In the genomic region with DNA sequence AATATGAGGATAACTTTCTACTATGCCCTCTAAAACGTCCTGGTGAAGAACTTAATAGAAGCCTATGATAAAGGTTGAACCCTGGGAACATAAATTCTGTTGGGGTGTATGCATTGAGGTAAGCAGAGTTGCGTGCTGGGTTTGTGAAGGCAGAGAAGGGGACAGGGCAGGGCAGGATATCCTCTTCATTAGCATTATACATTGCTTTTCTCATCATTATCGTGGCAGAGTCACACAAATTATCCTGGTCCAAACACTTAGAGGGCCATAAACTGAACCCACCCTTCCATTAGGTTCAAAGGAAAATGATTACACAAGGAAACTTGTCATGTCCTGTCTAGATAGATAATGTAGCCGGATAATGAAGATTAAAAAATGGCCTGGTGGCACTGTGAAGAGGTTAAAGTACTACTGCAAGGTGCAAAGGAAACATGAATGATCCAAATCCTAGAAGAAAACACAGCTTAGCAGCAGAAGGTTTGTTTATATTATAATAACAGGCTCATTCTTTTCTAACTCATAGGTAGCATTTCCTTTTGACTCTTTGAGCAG, we compare ENCODE assay signal across 28 cellular contexts.
"Had no signal": no experiment of that assay in that cellular context is flagged by ENCODE, and none has a peak within 500 bp of the region (broad histone marks: within the 10 kb centered on the region; RNA-seq: fewer than 3 reads in every experiment).

No MANE protein-coding gene starts in this region.

- H3K4me3 Mint-ChIP-seq: mesothelial cell of epicardium; naive thymus-derived CD4-positive, alpha-beta T cell; nephron; neural progenitor cell; stimulated activated naive CD8-positive, alpha-beta T cell treated with anti-CD3 and anti-CD28 coated beads, Interleukin-15, amount 100 ng/mL, for 72 hours had no signal

- H3K27ac ChIP-seq: dorsolateral prefrontal cortex, epithelial cell of prostate, esophagus muscularis mucosa, foreskin keratinocyte, neural progenitor cell, parathyroid adenoma, suprapubic skin, transverse colon, upper lobe of right lung, uterus had no signal

- ATAC-seq: foreskin keratinocyte; mucosa of descending colon; naive thymus-derived CD4-positive, alpha-beta T cell; sciatic nerve; stimulated activated naive CD8-positive, alpha-beta T cell treated with anti-CD3 and anti-CD28 coated beads, Interleukin-15, amount 100 ng/mL, for 72 hours; upper lobe of right lung had no signal

- H3K4me1 Mint-ChIP-seq: mesothelial cell of epicardium; naive thymus-derived CD4-positive, alpha-beta T cell; nephron; neural progenitor cell; stimulated activated naive CD8-positive, alpha-beta T cell treated with anti-CD3 and anti-CD28 coated beads, Interleukin-15, amount 100 ng/mL, for 72 hours had no signal

- FAIRE-seq: colon, keratinocyte had no signal

- H3K36me3 ChIP-seq: esophagus muscularis mucosa, neural progenitor cell, suprapubic skin, transverse colon, upper lobe of right lung, uterus had no signal

- H3K9me3 ChIP-seq: esophagus muscularis mucosa, suprapubic skin, transverse colon, upper lobe of right lung, uterus had no signal

- DNase-seq: dorsolateral prefrontal cortex; effector CD4-positive, alpha-beta T cell; foreskin keratinocyte; glutamatergic neuron; mesenchymal stem cell; mucosa of descending colon; naive thymus-derived CD4-positive, alpha-beta T cell; stimulated activated CD4-positive, alpha-beta T cell treated with anti-CD3 and anti-CD28 coated beads, Interleukin-12 subunit alpha, Interleukin-12 subunit beta, amount 100 ng/mL, for 4 hours; stimulated activated CD4-positive, alpha-beta T cell treated with anti-CD3 and anti-CD28 coated beads, Interleukin-1b, Interleukin-23, amount 100 ng/mL, for 48 hours; stimulated activated CD4-positive, alpha-beta T cell treated with anti-CD3 and anti-CD28 coated beads, Interleukin-4, amount 100 ng/mL, for 1 hour; stimulated activated CD8-positive, alpha-beta memory T cell treated with anti-CD3 and anti-CD28 coated beads, Interleukin-4, amount 100 ng/mL, for 48 hours; stimulated activated naive CD4-positive, alpha-beta T cell; stimulated activated naive CD8-positive, alpha-beta T cell treated with anti-CD3 and anti-CD28 coated beads, Interleukin-15, amount 100 ng/mL, for 72 hours; transverse colon; upper lobe of right lung; uterus had no signal

- H3K27ac Mint-ChIP-seq: mesothelial cell of epicardium; naive thymus-derived CD4-positive, alpha-beta T cell; nephron; neural progenitor cell; progenitor cell of endocrine pancreas; stimulated activated naive CD8-positive, alpha-beta T cell treated with anti-CD3 and anti-CD28 coated beads, Interleukin-15, amount 100 ng/mL, for 72 hours had no signal

- H3K27me3 ChIP-seq: dorsolateral prefrontal cortex, esophagus muscularis mucosa, foreskin keratinocyte, neural progenitor cell, suprapubic skin, transverse colon, upper lobe of right lung, uterus had no signal

- H3K36me3 Mint-ChIP-seq: mesothelial cell of epicardium; naive thymus-derived CD4-positive, alpha-beta T cell; neural progenitor cell had no signal

- H3K4me1 ChIP-seq: esophagus muscularis mucosa, foreskin keratinocyte, neural progenitor cell, parathyroid adenoma, suprapubic skin, transverse colon, upper lobe of right lung, uterus had no signal

- H3K4me3 ChIP-seq: dorsolateral prefrontal cortex, esophagus muscularis mucosa, mucosa of descending colon, neural progenitor cell, smooth muscle cell, suprapubic skin, transverse colon, upper lobe of right lung, uterus had no signal

- H3K27me3 Mint-ChIP-seq: naive thymus-derived CD4-positive, alpha-beta T cell; progenitor cell of endocrine pancreas; stimulated activated naive CD8-positive, alpha-beta T cell treated with anti-CD3 and anti-CD28 coated beads, Interleukin-15, amount 100 ng/mL, for 72 hours had no signal
